ENCODE assay signal across 20 cellular contexts in the genomic region with DNA sequence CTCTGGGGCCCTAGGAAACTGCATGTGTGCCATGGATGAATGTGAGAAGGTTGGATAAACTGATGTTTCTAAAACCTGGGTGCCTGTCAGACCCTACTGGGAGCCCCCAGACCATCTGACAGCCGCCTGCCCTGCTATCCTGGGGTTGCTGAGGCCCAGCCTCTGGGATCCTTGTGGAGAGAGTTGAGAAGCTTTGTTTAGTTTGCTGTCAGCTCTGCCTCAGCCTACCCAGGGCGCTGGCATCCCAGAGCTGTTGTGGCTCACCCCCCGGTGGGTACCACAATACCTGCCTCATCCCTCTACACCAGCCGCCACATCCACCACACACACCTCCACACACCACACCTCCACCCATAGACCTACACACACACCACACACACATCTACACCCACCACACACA.
"Had no signal": no experiment of that assay in that cellular context is flagged by ENCODE, and none has a peak within 500 bp of the region (broad histone marks: within the 10 kb centered on the region; RNA-seq: fewer than 3 reads in every experiment).

No MANE protein-coding gene starts in this region.

- H3K4me3 ChIP-seq: coronary artery, gastrocnemius medialis, heart left ventricle, left lung, neural progenitor cell, pancreas, right lobe of liver, tibial nerve, uterus had no signal

- H3K9me3 Mint-ChIP-seq: activated CD4-positive, alpha-beta T cell treated with anti-CD3 and anti-CD28 coated beads, Interleukin-2, amount 10 ng/mL, durations not matched to agents 7 days and 5 days; activated T-cell treated with anti-CD3 and anti-CD28 coated beads, Interleukin-2, amount 50 U/mL, for 72 hours; central memory CD8-positive, alpha-beta T cell; neural progenitor cell; stimulated activated naive CD8-positive, alpha-beta T cell treated with anti-CD3 and anti-CD28 coated beads, Interleukin-15, Interleukin-2, amounts not matched to agents 100 ng/mL and 50 ng/mL, for 24 hours had no signal

- ATAC-seq: activated T-cell treated with anti-CD3 and anti-CD28 coated beads, Interleukin-2, amount 50 U/mL, for 72 hours; gastrocnemius medialis; heart left ventricle; left lung; pancreas had no signal

- H3K27me3 ChIP-seq: brain microvascular endothelial cell, gastrocnemius medialis, heart left ventricle, left lung, neural progenitor cell, pancreas, right lobe of liver, tibial nerve, uterus had no signal

- H3K4me1 Mint-ChIP-seq: activated CD4-positive, alpha-beta T cell treated with anti-CD3 and anti-CD28 coated beads, Interleukin-2, amount 10 ng/mL, durations not matched to agents 7 days and 5 days; central memory CD8-positive, alpha-beta T cell; neural progenitor cell had no signal

- H3K4me3 Mint-ChIP-seq: activated CD4-positive, alpha-beta T cell treated with anti-CD3 and anti-CD28 coated beads, Interleukin-2, amount 10 ng/mL, durations not matched to agents 7 days and 5 days; activated T-cell treated with anti-CD3 and anti-CD28 coated beads, Interleukin-2, amount 50 U/mL, for 72 hours; central memory CD8-positive, alpha-beta T cell; neural progenitor cell; stimulated activated naive CD8-positive, alpha-beta T cell treated with anti-CD3 and anti-CD28 coated beads, Interleukin-15, Interleukin-2, amounts not matched to agents 100 ng/mL and 50 ng/mL, for 24 hours had no signal

- H3K4me1 ChIP-seq: gastrocnemius medialis, heart left ventricle, left lung, pancreas, right lobe of liver, tibial nerve, uterus had no signal

- H2AFZ ChIP-seq: neural progenitor cell had no signal

- H3K9me3 ChIP-seq: gastrocnemius medialis, heart left ventricle, left lung, pancreas, right lobe of liver, tibial nerve, uterus had no signal

- H3K27me3 Mint-ChIP-seq: activated CD4-positive, alpha-beta T cell treated with anti-CD3 and anti-CD28 coated beads, Interleukin-2, amount 10 ng/mL, durations not matched to agents 7 days and 5 days; central memory CD8-positive, alpha-beta T cell; stimulated activated naive CD8-positive, alpha-beta T cell treated with anti-CD3 and anti-CD28 coated beads, Interleukin-15, Interleukin-2, amounts not matched to agents 100 ng/mL and 50 ng/mL, for 24 hours had no signal

- H3K4me2 ChIP-seq: neural progenitor cell had no signal

- H3K27ac Mint-ChIP-seq: activated CD4-positive, alpha-beta T cell treated with anti-CD3 and anti-CD28 coated beads, Interleukin-2, amount 10 ng/mL, durations not matched to agents 7 days and 5 days; activated T-cell treated with anti-CD3 and anti-CD28 coated beads, Interleukin-2, amount 50 U/mL, for 72 hours; neural progenitor cell; stimulated activated naive CD8-positive, alpha-beta T cell treated with anti-CD3 and anti-CD28 coated beads, Interleukin-15, Interleukin-2, amounts not matched to agents 100 ng/mL and 50 ng/mL, for 24 hours had no signal

- DNase-seq: activated CD4-positive, alpha-beta T cell treated with anti-CD3 and anti-CD28 coated beads, Interleukin-2, amount 10 ng/mL, durations not matched to agents 7 days and 5 days; activated CD4-positive, CD25-positive, alpha-beta regulatory T cell; activated CD8-positive, alpha-beta memory T cell treated with anti-CD3 and anti-CD28 coated beads, Interleukin-2, amount 50 U/mL, for 4 hours; activated T-cell treated with anti-CD3 and anti-CD28 coated beads, Interleukin-2, amount 50 U/mL, for 72 hours; aorta; brain microvascular endothelial cell; gastrocnemius medialis; pancreas; right lobe of liver; small intestine; stimulated activated CD4-positive, alpha-beta T cell treated with anti-CD3 and anti-CD28 coated beads, Interleukin-15, amount 100 ng/mL, for 24 hours; stimulated activated CD4-positive, alpha-beta T cell treated with anti-CD3 and anti-CD28 coated beads, Interleukin-2, amount 100 ng/mL, for 48 hours; uterus had no signal

- H3K9ac ChIP-seq: neural progenitor cell had no signal

- H3K36me3 ChIP-seq: neural progenitor cell, uterus had no signal

- FAIRE-seq: pancreas, small intestine had no signal

- H3K27ac ChIP-seq: brain microvascular endothelial cell, coronary artery, gastrocnemius medialis, heart left ventricle, left lung, neural progenitor cell, pancreas, right lobe of liver, tibial nerve, uterus had no signal
